8 cellular contexts compared by ENCODE assay signal in genomic region chr17:32323784-32324590, GRCh38. TPM values are rescaled to one million over a fixed set of nuclear protein-coding genes. Genes with fewer than 3 reads are reported as not detected.
A peak's percentile ranks its signal among the peaks of the same experiment; 100 is the strongest.
DNase-seq lines count a peak whose midpoint lies in the region; ATAC-seq and TF ChIP-seq lines count a peak whose summit lies in the region.

No MANE protein-coding gene starts in this region.

- DNase-seq in AG08395 (ENCODE audit: low spot score) (peak; percentile 60), M059J (ENCODE audit: low read depth) (peak; percentile 70), left lung (no peak), ureter (ENCODE audit: low spot score) (peak; percentile 61), HUDEP-2 (lab: John Stamatoyannopoulos, UW; ENCODE audit: unreplicated experiment in 76 of 76) (no peak), GM13977 (ENCODE audit: low spot score) (no peak)
- peak; percentile 48 for DNase-seq in activated naive CD8-positive, alpha-beta T cell treated with anti-CD3 and anti-CD28 coated beads for 36 hours

- H3K4me1 ChIP-seq in left lung = peaks cover 0 to 12% of the 10 kb centered on the region in 2 donors

- H3K9me3 ChIP-seq in left lung = no peaks in the 10 kb centered on the region

- TF ChIP-seq CTCF in left lung (IDR thresholded peaks at IDR 0.05) (no peak), GM13977 (IDR thresholded peaks at IDR 0.05; ENCODE audit: extremely low read depth, insufficient read depth, missing control alignments) (no peak)

- H3K36me3 Mint-ChIP-seq in activated naive CD8-positive, alpha-beta T cell treated with anti-CD3 and anti-CD28 coated beads for 36 hours = no peaks in the 10 kb centered on the region

- H3K36me3 ChIP-seq in left lung = no peaks in the 10 kb centered on the region

- H3K27ac ChIP-seq in left lung = no peak overlapping the region

- H3K4me3 ChIP-seq in left lung = no peak overlapping the region

- in situ Hi-C loops in GM13977 (cut with MboI; ENCODE audit: low pct_unique_long_range_greater_than_20kb, low sequenced_read_pairs, unreplicated experiment) = no loop called here

- H3K9me3 Mint-ChIP-seq in activated naive CD8-positive, alpha-beta T cell treated with anti-CD3 and anti-CD28 coated beads for 36 hours = no peaks in the 10 kb centered on the region

- H3K4me3 Mint-ChIP-seq in activated naive CD8-positive, alpha-beta T cell treated with anti-CD3 and anti-CD28 coated beads for 36 hours = peak overlapping the region; percentile 18

- ATAC-seq in left lung (peak; percentile 41), GM18498 (IDR thresholded peaks at IDR 0.05; ENCODE audit: unreplicated experiment) (no peak)

- intact Hi-C loops in left lung (cut with DNase I) = no loop called here

- peaks cover 30% of the 10 kb centered on the region for H3K4me1 Mint-ChIP-seq in activated naive CD8-positive, alpha-beta T cell treated with anti-CD3 and anti-CD28 coated beads for 36 hours

- H3K27me3 Mint-ChIP-seq in activated naive CD8-positive, alpha-beta T cell treated with anti-CD3 and anti-CD28 coated beads for 36 hours = peaks cover 2% of the 10 kb centered on the region

- peak overlapping the region; percentile 66 for H3K27ac Mint-ChIP-seq in activated naive CD8-positive, alpha-beta T cell treated with anti-CD3 and anti-CD28 coated beads for 36 hours

- no peaks in the 10 kb centered on the region for H3K27me3 ChIP-seq in left lung

RNA-seq across cellular contexts. Expression of gene C17orf75, which starts 18.0 kb away (rescaled TPM):
- 17.2 and 21.6 TPM in 2 replicates for total RNA-seq in M059J (2014; rRNA removed; shearing (Covaris generic))
- total RNA-seq in activated naive CD8-positive, alpha-beta T cell treated with anti-CD3 and anti-CD28 coated beads for 36 hours = 10 to 100 TPM; 31.0 to 36.7 TPM
- total RNA-seq in left lung = 10 to 100 TPM; 14.0 to 14.3 TPM
- 24.6 TPM for total RNA-seq in ureter

RNA-seq across cellular contexts. Expression of gene ZNF207, which starts 26.0 kb away (rescaled TPM):
- 163 and 195 TPM in 2 replicates for total RNA-seq in M059J (2014; rRNA removed; shearing (Covaris generic))
- 100 to 1,000 TPM; 210 to 214 TPM for total RNA-seq in activated naive CD8-positive, alpha-beta T cell treated with anti-CD3 and anti-CD28 coated beads for 36 hours
- total RNA-seq in left lung = 100 to 1,000 TPM; 130 to 166 TPM
- 231 TPM for total RNA-seq in ureter

RNA-seq across cellular contexts. Expression of gene RHBDL3, which starts 58.4 kb away (rescaled TPM):
- total RNA-seq in M059J (2014; rRNA removed; shearing (Covaris generic)) = 0.02 and 0.30 TPM in 2 replicates
- total RNA-seq in activated naive CD8-positive, alpha-beta T cell treated with anti-CD3 and anti-CD28 coated beads for 36 hours = under 1 TPM in 1 of 2 experiments, not detected in 1; 0.06 TPM
- total RNA-seq in left lung (under 1 TPM; 0.26 to 0.38 TPM), ureter (0.99 TPM)

Comparison
In these comparisons a context has a peak if more than half of its experiments do, and no peak if none do; other contexts are left out.
1. DNase-seq: peak in AG08395 (single experiment), M059J (single experiment), activated naive CD8-positive, alpha-beta T cell treated with anti-CD3 and anti-CD28 coated beads for 36 hours (single experiment) and ureter (single experiment); none in left lung (0 of 2), HUDEP-2 (0 of 76) and GM13977 (single experiment).